Comparison of ENCODE assay signal across 9 cellular contexts in the genomic region with DNA sequence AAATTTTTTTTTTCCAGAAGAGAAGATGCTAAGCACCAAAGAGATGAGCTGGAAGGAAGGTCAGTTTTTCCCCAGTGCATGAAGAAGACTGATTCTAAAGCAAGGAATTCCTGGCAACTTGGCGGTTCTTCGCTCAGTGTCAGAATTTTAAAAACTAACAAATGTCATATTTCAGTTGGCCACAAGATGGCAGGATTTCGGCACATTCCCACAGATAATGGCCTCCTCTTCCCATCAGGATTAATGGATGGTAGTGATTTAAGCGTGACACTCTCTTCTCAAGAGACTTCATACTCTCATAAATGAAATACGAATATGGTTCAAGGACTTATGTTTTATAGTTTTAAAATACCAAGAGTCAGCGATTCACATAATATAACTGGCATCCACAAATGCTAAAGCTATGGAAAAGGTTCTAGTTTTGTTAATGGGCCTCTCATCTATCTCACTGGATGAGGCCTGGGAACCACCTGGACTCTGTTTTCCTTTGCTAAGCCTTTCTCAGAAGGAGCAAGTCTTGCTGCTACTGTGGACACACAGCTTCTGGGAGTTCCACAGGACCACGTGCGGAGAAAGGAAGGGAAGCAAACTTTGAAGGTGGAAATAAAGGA. TPM values are rescaled to one million over a fixed set of nuclear protein-coding genes. Genes with fewer than 3 reads are reported as not detected.
DNase-seq lines count a peak whose midpoint lies in the region; ATAC-seq, FAIRE-seq and TF ChIP-seq lines count a peak whose summit lies in the region.
"Had no signal": no experiment of that assay in that cellular context is flagged by ENCODE, and none has a peak within 500 bp of the region (broad histone marks: within the 10 kb centered on the region; RNA-seq: fewer than 3 reads in every experiment).

No MANE protein-coding gene starts in this region.

- H3K4me3 ChIP-seq in GM12878 (no peak overlapping the region), upper lobe of left lung (no peak overlapping the region)

- H3K27me3 ChIP-seq in GM12878 (replicated peaks in 1 of 2; ENCODE audit: control insufficient read depth in 2 of 2, insufficient read depth in 2 of 2, low read length in 1 of 2) (no peaks in the 10 kb centered on the region), upper lobe of left lung (no peaks in the 10 kb centered on the region)

- RAD21 ChIA-PET in GM12878 (lab: Charles Lee; ENCODE audit: unreplicated experiment), result interaction anchor here (0.7 to 5.7 kb wide), 6 partner anchors 18 to 308 kb away, joined by 3 to 31 read pairs (median 5); no protein-coding TSS in a partner anchor

- H3K4me1 ChIP-seq in GM12878 (ENCODE audit: control insufficient read depth, insufficient read depth, low read length) (no peaks in the 10 kb centered on the region), upper lobe of left lung (peaks cover 12 to 32% (median 26%) of the 10 kb centered on the region in 4 donors)

- no peak overlapping the region for H3K9ac ChIP-seq in GM12878 (ENCODE audit: control insufficient read depth, insufficient read depth, low read length)

- H3K9me3 ChIP-seq in GM12878 (replicated peaks; ENCODE audit: control insufficient read depth, insufficient read depth, low read length) (no peaks in the 10 kb centered on the region), upper lobe of left lung (no peaks in the 10 kb centered on the region)

- no TSS peak for BruUV-seq in GM12878 (replicated peaks; lab: Mats Ljungman, UMichigan)

- POLR2A ChIA-PET in GM12878 (lab: Charles Lee), result interaction anchor here (0.7 kb wide), 1 partner anchor 167 kb away, joined by 3 read pairs; no protein-coding TSS in a partner anchor

- WGBS in GM12878 (ENCODE audit: insufficient coverage, insufficient replicate concordance, low lambda C conversion rate, missing lambda C conversion rate), result 47% methylated on average over 8 of the region's 8 CpGs
- 35 to 38% methylated on average over 8 of the region's 8 CpGs for WGBS in upper lobe of left lung, 2 donors

- H3K36me3 Mint-ChIP-seq in activated CD4-positive, alpha-beta T cell treated with anti-CD3 and anti-CD28 coated beads, Interleukin-2, amount 10 ng/mL, durations not matched to agents 24 days and 14 days (ENCODE audit: low read depth), result no peaks in the 10 kb centered on the region

- CTCF ChIA-PET in GM12878 (lab: Yijun Ruan, JAX), result interaction anchor here (0.6 to 9.6 kb wide), 29 partner anchors 11 to 582 kb away, joined by 3 to 81 read pairs (median 4); no protein-coding TSS in a partner anchor

- TF ChIP-seq CTCF in GM12878 (IDR thresholded peaks at IDR 0.05 in 2 of 3, conservative IDR thresholded peaks at IDR 0.05 in 1 of 3; ENCODE audit: control insufficient read depth in 2 of 3, extremely low read depth in 1 of 3, insufficient read depth in 1 of 3, low read depth in 3 of 3, low read length in 3 of 3) (peak; percentile 52 to 69 (median 57); a peak in 5 of 6 replicates), upper lobe of left lung (IDR thresholded peaks at IDR 0.05) (peak; percentile 51 to 78 (median 59))

- H3K4me1 Mint-ChIP-seq in activated CD4-positive, alpha-beta T cell treated with anti-CD3 and anti-CD28 coated beads, Interleukin-2, amount 10 ng/mL, durations not matched to agents 24 days and 14 days, result peaks cover 5% of the 10 kb centered on the region

- SMC1A ChIA-PET in GM12878 (lab: Charles Lee; ENCODE audit: uncharacterized antibody, unreplicated experiment), result interaction anchor here (0.6 to 5.5 kb wide), 13 partner anchors 15 to 607 kb away, joined by 3 to 37 read pairs (median 3); no protein-coding TSS in a partner anchor

- H3K4me2 ChIP-seq in GM12878 (ENCODE audit: control insufficient read depth, insufficient read depth), result no peak overlapping the region

- no peaks in the 10 kb centered on the region for H4K20me1 ChIP-seq in GM12878 (ENCODE audit: control insufficient read depth, insufficient read depth)

- TF ChIP-seq POLR2A in GM12878 (IDR thresholded peaks at IDR 0.05; ENCODE audit: low read depth, low read length) (no peak), upper lobe of left lung (IDR thresholded peaks at IDR 0.05) (no peak)

- H3K27ac Mint-ChIP-seq in activated CD4-positive, alpha-beta T cell treated with anti-CD3 and anti-CD28 coated beads, Interleukin-2, amount 10 ng/mL, durations not matched to agents 24 days and 14 days, result no peak overlapping the region

- H3K36me3 ChIP-seq in GM12878 (ENCODE audit: control insufficient read depth in 2 of 2, insufficient read depth in 2 of 2, low read length in 1 of 2) (no peaks in the 10 kb centered on the region), upper lobe of left lung (no peaks in the 10 kb centered on the region)

- TF ChIP-seq EP300 in GM12878 (IDR thresholded peaks at IDR 0.05; ENCODE audit: borderline replicate concordance in 1 of 2, control insufficient read depth in 1 of 2, low read depth in 2 of 2, low read length in 2 of 2) (no peak), upper lobe of left lung (IDR thresholded peaks at IDR 0.05) (no peak)

- TF ChIP-seq RAD21 in GM12878 (IDR thresholded peaks at IDR 0.05; ENCODE audit: insufficient read depth, low read depth, low read length), result peak; percentile 54

- FAIRE-seq in GM12878 (lab: Jason Lieb, UNC) (peak; percentile 84), islet of Langerhans (lab: Jason Lieb, UNC) (peak; percentile 91)

- H2AFZ ChIP-seq in GM12878 (ENCODE audit: control insufficient read depth, low read depth, low read length), result no peak overlapping the region

- peak; percentile 65 for DNase-seq in activated CD4-positive, alpha-beta T cell treated with anti-CD3 and anti-CD28 coated beads, Interleukin-2, amount 10 ng/mL, durations not matched to agents 24 days and 14 days
- DNase-seq in activated CD4-positive, alpha-beta T cell treated with anti-CD3 and anti-CD28 coated beads, Interleukin-2, amount 50 U/mL, for 1 hour, result no peak
- DNase-seq in NCI-H1105 (lab: John Stamatoyannopoulos, UW), result peak; percentile 24
- DNase-seq in GM12878 (ENCODE audit: low read depth, low spot score), result no peak
- no peak for DNase-seq in upper lobe of left lung
- no peak for DNase-seq in mesenteric fat pad (ENCODE audit: low spot score)

- ATAC-seq in GM12878 (peak; percentile 29), upper lobe of left lung (ENCODE audit: low FRiP score in 2 of 2) (peak in 1 of 2 donors; percentile 60), HG03378 (IDR thresholded peaks at IDR 0.05; ENCODE audit: unreplicated experiment) (no peak)

- intact Hi-C loops in activated CD4-positive, alpha-beta T cell treated with anti-CD3 and anti-CD28 coated beads, Interleukin-2, amount 10 ng/mL, durations not matched to agents 24 days and 14 days (cut with micrococcal nuclease), result loop anchor here (1.0 to 5.0 kb wide), 3 partner anchors 246 to 581 kb away; no protein-coding TSS in a partner anchor
- intact Hi-C loops in GM12878 (cut with micrococcal nuclease; ENCODE audit: unreplicated experiment), result loop anchor here (1.0 to 5.0 kb wide), 3 partner anchors 246 to 581 kb away; no protein-coding TSS in a partner anchor

- H3K27ac ChIP-seq in GM12878 (ENCODE audit: control insufficient read depth, insufficient read depth) (no peak overlapping the region), upper lobe of left lung (no peak overlapping the region)

- H3K79me2 ChIP-seq in GM12878 (ENCODE audit: control insufficient read depth, insufficient read depth, low read length), result no peaks in the 10 kb centered on the region

- in situ Hi-C loops in GM12878 (cut with MboI), result loop anchor here (10.0 kb wide), 1 partner anchor 579 kb away; no protein-coding TSS in a partner anchor

- H3K27me3 Mint-ChIP-seq in activated CD4-positive, alpha-beta T cell treated with anti-CD3 and anti-CD28 coated beads, Interleukin-2, amount 10 ng/mL, durations not matched to agents 24 days and 14 days, result peaks cover under 1% of the 10 kb centered on the region

- no peak overlapping the region for H3K4me3 Mint-ChIP-seq in activated CD4-positive, alpha-beta T cell treated with anti-CD3 and anti-CD28 coated beads, Interleukin-2, amount 10 ng/mL, durations not matched to agents 24 days and 14 days
- H3K4me3 Mint-ChIP-seq: central memory CD8-positive, alpha-beta T cell had no signal

- H3K9me3 Mint-ChIP-seq in activated CD4-positive, alpha-beta T cell treated with anti-CD3 and anti-CD28 coated beads, Interleukin-2, amount 10 ng/mL, durations not matched to agents 24 days and 14 days, result no peaks in the 10 kb centered on the region
- H3K9me3 Mint-ChIP-seq: central memory CD8-positive, alpha-beta T cell had no signal

RNA-seq across cellular contexts. Expression of a gene that starts 46.1 kb away (rescaled TPM):
- 0.69 and 1.6 TPM in 2 replicates for total RNA-seq in activated CD4-positive, alpha-beta T cell treated with anti-CD3 and anti-CD28 coated beads, Interleukin-2, amount 10 ng/mL, durations not matched to agents 24 days and 14 days
- total RNA-seq in GM12878 (2013; cell fraction: nucleolus; rRNA removed), result 40.3 and 40.7 TPM in 2 replicates
- total RNA-seq in GM12878 (2014; rRNA removed), result 3.9 TPM in 2 replicates
- 4.6 and 4.7 TPM in 2 replicates for total RNA-seq in GM12878 (2014; rRNA removed; fragmentation: Illumina TruSeq; extraction: Trizol)
- 2.4 and 4.3 TPM in 2 replicates for total RNA-seq in GM12878 (2021)
- polyA plus RNA-seq in GM12878 (2011; ENCODE audit: low read depth), result 5.3 TPM
- 5.3 and 6.4 TPM in 2 replicates for polyA plus RNA-seq in GM12878 (2011; rRNA removed)
- 2.2 and 3.4 TPM in 2 replicates for polyA plus RNA-seq in GM12878 (2011; cell fraction: cytosol; rRNA removed)
- polyA plus RNA-seq in GM12878 (2011; cell fraction: nucleus; rRNA removed), result 2.7 and 4.2 TPM in 2 replicates
- 5.3 and 5.6 TPM in 2 replicates for polyA plus RNA-seq in GM12878 (2012)
- 4.9 and 5.5 TPM in 2 replicates for polyA plus RNA-seq in GM12878 (2014; fragmentation: Illumina TruSeq; extraction: Trizol)
- polyA plus RNA-seq in GM12878 (2014; fragmentation: Nextera tagmentation; extraction: Ambion mirVana), result 1 to 10 TPM; 3.1 to 5.0 TPM
- 2.6 and 2.9 TPM in 2 replicates for polyA plus RNA-seq in GM12878 (2014; rRNA removed)
- 1 to 10 TPM; 1.2 to 1.3 TPM for polyA plus RNA-seq in GM12878 (2016; fragmentation: Nextera tagmentation; extraction: Ambion mirVana)
- polyA minus RNA-seq in GM12878 (2011; rRNA and poly(A)+ RNA removed), result 5.0 and 10.8 TPM in 2 replicates
- polyA minus RNA-seq in GM12878 (2011; cell fraction: cytosol; rRNA and poly(A)+ RNA removed), result 2.6 and 3.5 TPM in 2 replicates
- 2.8 and 3.3 TPM in 2 replicates for polyA minus RNA-seq in GM12878 (2011; cell fraction: nucleus; rRNA and poly(A)+ RNA removed)
- 10 to 100 TPM in 3 of 6 donors, 1 to 10 TPM in 3; 3.6 to 19.0 (median 8.4) TPM for total RNA-seq in upper lobe of left lung
- total RNA-seq in mesenteric fat pad, result 5.2 TPM

RNA-seq across cellular contexts. Expression of a gene that starts 55.0 kb away (rescaled TPM):
- total RNA-seq in activated CD4-positive, alpha-beta T cell treated with anti-CD3 and anti-CD28 coated beads, Interleukin-2, amount 10 ng/mL, durations not matched to agents 24 days and 14 days, result not detected in 2 replicates
- not detected in 2 replicates for total RNA-seq in GM12878 (2013; cell fraction: nucleolus; rRNA removed)
- 0.16 TPM in 1 of 2 replicates, not detected in the other for total RNA-seq in GM12878 (2014; rRNA removed)
- 0.04 TPM in 1 of 2 replicates, not detected in the other for total RNA-seq in GM12878 (2014; rRNA removed; fragmentation: Illumina TruSeq; extraction: Trizol)
- not detected in 2 replicates for total RNA-seq in GM12878 (2021)
- not detected for polyA plus RNA-seq in GM12878 (2011; ENCODE audit: low read depth)
- 5.3 and 9.5 TPM in 2 replicates for polyA plus RNA-seq in GM12878 (2011; rRNA removed)
- polyA plus RNA-seq in GM12878 (2011; cell fraction: cytosol; rRNA removed), result 2.8 and 2.9 TPM in 2 replicates
- 3.1 and 3.3 TPM in 2 replicates for polyA plus RNA-seq in GM12878 (2011; cell fraction: nucleus; rRNA removed)
- polyA plus RNA-seq in GM12878 (2012), result not detected in 2 replicates
- polyA plus RNA-seq in GM12878 (2014; fragmentation: Illumina TruSeq; extraction: Trizol), result 0.03 TPM in 1 of 2 replicates, not detected in the other
- under 1 TPM; 0.05 to 0.11 TPM for polyA plus RNA-seq in GM12878 (2014; fragmentation: Nextera tagmentation; extraction: Ambion mirVana)
- polyA plus RNA-seq in GM12878 (2014; rRNA removed), result not detected in 2 replicates
- polyA plus RNA-seq in GM12878 (2016; fragmentation: Nextera tagmentation; extraction: Ambion mirVana), result not detected
- polyA minus RNA-seq in GM12878 (2011; rRNA and poly(A)+ RNA removed), result 6.4 and 6.6 TPM in 2 replicates
- 1.8 and 2.1 TPM in 2 replicates for polyA minus RNA-seq in GM12878 (2011; cell fraction: cytosol; rRNA and poly(A)+ RNA removed)
- 12.3 and 18.2 TPM in 2 replicates for polyA minus RNA-seq in GM12878 (2011; cell fraction: nucleus; rRNA and poly(A)+ RNA removed)
- 10 to 100 TPM in 5 of 6 donors, 1 to 10 TPM in 1; 9.7 to 21.9 (median 11.9) TPM for total RNA-seq in upper lobe of left lung
- total RNA-seq in mesenteric fat pad, result 15.9 TPM

Comparison
In these comparisons a context has a peak if more than half of its experiments do, and no peak if none do; other contexts are left out.
1. DNase-seq: peak in activated CD4-positive, alpha-beta T cell treated with anti-CD3 and anti-CD28 coated beads, Interleukin-2, amount 10 ng/mL, durations not matched to agents 24 days and 14 days (single experiment) and NCI-H1105 (single experiment); none in activated CD4-positive, alpha-beta T cell treated with anti-CD3 and anti-CD28 coated beads, Interleukin-2, amount 50 U/mL, for 1 hour (single experiment), GM12878 (single experiment), upper lobe of left lung (0 of 2) and mesenteric fat pad (single experiment).
2. RNA of a gene that starts 55.0 kb away (total RNA-seq): 15.9 TPM in mesenteric fat pad (single experiment) and 9.7 to 21.9 TPM in upper lobe of left lung; not detected in activated CD4-positive, alpha-beta T cell treated with anti-CD3 and anti-CD28 coated beads, Interleukin-2, amount 10 ng/mL, durations not matched to agents 24 days and 14 days and 0.04 to 0.16 TPM in GM12878; every median in the first group is over 4 times any median in the second.